3 cellular contexts compared by ENCODE assay signal in the genomic region with DNA sequence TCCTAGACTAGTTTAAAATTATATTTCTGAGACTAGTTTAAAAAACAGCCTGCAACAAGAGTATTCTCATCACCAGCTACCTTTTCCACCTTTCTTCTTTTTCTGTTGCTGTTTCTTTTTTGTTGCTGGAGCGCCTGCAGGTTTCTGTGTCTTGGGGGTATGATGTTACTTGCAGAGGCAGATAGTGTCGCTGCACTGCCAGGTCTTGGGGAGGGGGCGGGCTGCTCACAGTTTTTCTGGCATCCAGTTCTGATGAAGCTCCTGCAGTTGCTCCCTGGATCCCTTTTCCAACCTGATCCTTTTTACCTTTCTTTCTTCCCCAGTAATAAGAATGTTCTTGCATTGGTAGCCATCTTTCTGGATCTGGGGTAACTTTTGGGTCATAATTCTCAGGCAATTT.
A peak's percentile ranks its signal among the peaks of the same experiment; 100 is the strongest.
TF ChIP-seq lines count a peak whose summit lies in the region.

No MANE protein-coding gene starts in this region.

TF ChIP-seq in SK-N-SH, 30 proteins besides CTCF, POLR2A, EP300 and RAD21:
- TF ChIP-seq RFX5 (IDR thresholded peaks at IDR 0.05; ENCODE audit: low read length) (no peak), RXRA (IDR thresholded peaks at IDR 0.05; ENCODE audit: borderline replicate concordance, low read depth) (no peak), EZH2phosphoT487 (IDR thresholded peaks at IDR 0.05; ENCODE audit: borderline replicate concordance, low read depth) (no peak), FOSL2 (IDR thresholded peaks at IDR 0.05; ENCODE audit: borderline replicate concordance, low read depth) (no peak), SIN3A (IDR thresholded peaks at IDR 0.05; ENCODE audit: borderline replicate concordance, low read depth, low read length) (no peak), POLR2AphosphoS5 (IDR thresholded peaks at IDR 0.05; ENCODE audit: low read depth, low read length) (no peak), RCOR1 (IDR thresholded peaks at IDR 0.05; ENCODE audit: low read length) (no peak), SMC3 (IDR thresholded peaks at IDR 0.05; ENCODE audit: low read depth, low read length) (no peak), FOXJ3 (CRISPR knock-in tag; IDR thresholded peaks at IDR 0.05) (no peak), TAF1 (IDR thresholded peaks at IDR 0.05; ENCODE audit: borderline replicate concordance, low read depth, low read length) (no peak), MXI1 (IDR thresholded peaks at IDR 0.05; ENCODE audit: low read depth, low read length) (no peak)
- TF ChIP-seq, protein P1, sequence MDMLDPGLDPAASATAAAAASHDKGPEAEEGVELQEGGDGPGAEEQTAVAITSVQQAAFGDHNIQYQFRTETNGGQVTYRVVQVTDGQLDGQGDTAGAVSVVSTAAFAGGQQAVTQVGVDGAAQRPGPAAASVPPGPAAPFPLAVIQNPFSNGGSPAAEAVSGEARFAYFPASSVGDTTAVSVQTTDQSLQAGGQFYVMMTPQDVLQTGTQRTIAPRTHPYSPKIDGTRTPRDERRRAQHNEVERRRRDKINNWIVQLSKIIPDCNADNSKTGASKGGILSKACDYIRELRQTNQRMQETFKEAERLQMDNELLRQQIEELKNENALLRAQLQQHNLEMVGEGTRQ (IDR thresholded peaks at IDR 0.05; ENCODE audit: borderline replicate concordance, low read depth, low read length): no peak
- TF ChIP-seq, protein P2, sequence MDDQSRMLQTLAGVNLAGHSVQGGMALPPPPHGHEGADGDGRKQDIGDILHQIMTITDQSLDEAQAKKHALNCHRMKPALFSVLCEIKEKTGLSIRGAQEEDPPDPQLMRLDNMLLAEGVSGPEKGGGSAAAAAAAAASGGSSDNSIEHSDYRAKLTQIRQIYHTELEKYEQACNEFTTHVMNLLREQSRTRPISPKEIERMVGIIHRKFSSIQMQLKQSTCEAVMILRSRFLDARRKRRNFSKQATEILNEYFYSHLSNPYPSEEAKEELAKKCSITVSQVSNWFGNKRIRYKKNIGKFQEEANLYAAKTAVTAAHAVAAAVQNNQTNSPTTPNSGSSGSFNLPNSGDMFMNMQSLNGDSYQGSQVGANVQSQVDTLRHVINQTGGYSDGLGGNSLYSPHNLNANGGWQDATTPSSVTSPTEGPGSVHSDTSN (IDR thresholded peaks at IDR 0.05): no peak
- TF ChIP-seq, protein P3, sequence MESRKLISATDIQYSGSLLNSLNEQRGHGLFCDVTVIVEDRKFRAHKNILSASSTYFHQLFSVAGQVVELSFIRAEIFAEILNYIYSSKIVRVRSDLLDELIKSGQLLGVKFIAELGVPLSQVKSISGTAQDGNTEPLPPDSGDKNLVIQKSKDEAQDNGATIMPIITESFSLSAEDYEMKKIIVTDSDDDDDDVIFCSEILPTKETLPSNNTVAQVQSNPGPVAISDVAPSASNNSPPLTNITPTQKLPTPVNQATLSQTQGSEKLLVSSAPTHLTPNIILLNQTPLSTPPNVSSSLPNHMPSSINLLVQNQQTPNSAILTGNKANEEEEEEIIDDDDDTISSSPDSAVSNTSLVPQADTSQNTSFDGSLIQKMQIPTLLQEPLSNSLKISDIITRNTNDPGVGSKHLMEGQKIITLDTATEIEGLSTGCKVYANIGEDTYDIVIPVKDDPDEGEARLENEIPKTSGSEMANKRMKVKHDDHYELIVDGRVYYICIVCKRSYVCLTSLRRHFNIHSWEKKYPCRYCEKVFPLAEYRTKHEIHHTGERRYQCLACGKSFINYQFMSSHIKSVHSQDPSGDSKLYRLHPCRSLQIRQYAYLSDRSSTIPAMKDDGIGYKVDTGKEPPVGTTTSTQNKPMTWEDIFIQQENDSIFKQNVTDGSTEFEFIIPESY (IDR thresholded peaks at IDR 0.05; ENCODE audit: borderline replicate concordance, low read depth): no peak
- TF ChIP-seq, protein P4, sequence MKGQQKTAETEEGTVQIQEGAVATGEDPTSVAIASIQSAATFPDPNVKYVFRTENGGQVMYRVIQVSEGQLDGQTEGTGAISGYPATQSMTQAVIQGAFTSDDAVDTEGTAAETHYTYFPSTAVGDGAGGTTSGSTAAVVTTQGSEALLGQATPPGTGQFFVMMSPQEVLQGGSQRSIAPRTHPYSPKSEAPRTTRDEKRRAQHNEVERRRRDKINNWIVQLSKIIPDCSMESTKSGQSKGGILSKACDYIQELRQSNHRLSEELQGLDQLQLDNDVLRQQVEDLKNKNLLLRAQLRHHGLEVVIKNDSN (IDR thresholded peaks at IDR 0.05; ENCODE audit: borderline replicate concordance, low read depth): no peak

TF ChIP-seq in SK-N-SH treated with all-trans-retinoic acid at 6 μM for 48 hours, 23 proteins besides CTCF, POLR2A, EP300 and RAD21:
- no peak for TF ChIP-seq PATZ1 (CRISPR knock-in tag; IDR thresholded peaks at IDR 0.05; ENCODE audit: borderline replicate concordance)
- TF ChIP-seq ZNF70 (CRISPR knock-in tag; IDR thresholded peaks at IDR 0.05): no peak
- TF ChIP-seq ZFP30 (CRISPR knock-in tag; IDR thresholded peaks at IDR 0.05): no peak
- TF ChIP-seq ZC3H10 (CRISPR knock-in tag; IDR thresholded peaks at IDR 0.05): no peak
- no peak for TF ChIP-seq TOX (CRISPR knock-in tag; IDR thresholded peaks at IDR 0.05; ENCODE audit: borderline replicate concordance)
- TF ChIP-seq ESRRG (CRISPR knock-in tag; IDR thresholded peaks at IDR 0.05): no peak
- TF ChIP-seq OSR1 (CRISPR knock-in tag; IDR thresholded peaks at IDR 0.05): no peak
- no peak for TF ChIP-seq ZNF565 (CRISPR knock-in tag; conservative IDR thresholded peaks at IDR 0.05; ENCODE audit: low read depth)
- TF ChIP-seq, protein P5, sequence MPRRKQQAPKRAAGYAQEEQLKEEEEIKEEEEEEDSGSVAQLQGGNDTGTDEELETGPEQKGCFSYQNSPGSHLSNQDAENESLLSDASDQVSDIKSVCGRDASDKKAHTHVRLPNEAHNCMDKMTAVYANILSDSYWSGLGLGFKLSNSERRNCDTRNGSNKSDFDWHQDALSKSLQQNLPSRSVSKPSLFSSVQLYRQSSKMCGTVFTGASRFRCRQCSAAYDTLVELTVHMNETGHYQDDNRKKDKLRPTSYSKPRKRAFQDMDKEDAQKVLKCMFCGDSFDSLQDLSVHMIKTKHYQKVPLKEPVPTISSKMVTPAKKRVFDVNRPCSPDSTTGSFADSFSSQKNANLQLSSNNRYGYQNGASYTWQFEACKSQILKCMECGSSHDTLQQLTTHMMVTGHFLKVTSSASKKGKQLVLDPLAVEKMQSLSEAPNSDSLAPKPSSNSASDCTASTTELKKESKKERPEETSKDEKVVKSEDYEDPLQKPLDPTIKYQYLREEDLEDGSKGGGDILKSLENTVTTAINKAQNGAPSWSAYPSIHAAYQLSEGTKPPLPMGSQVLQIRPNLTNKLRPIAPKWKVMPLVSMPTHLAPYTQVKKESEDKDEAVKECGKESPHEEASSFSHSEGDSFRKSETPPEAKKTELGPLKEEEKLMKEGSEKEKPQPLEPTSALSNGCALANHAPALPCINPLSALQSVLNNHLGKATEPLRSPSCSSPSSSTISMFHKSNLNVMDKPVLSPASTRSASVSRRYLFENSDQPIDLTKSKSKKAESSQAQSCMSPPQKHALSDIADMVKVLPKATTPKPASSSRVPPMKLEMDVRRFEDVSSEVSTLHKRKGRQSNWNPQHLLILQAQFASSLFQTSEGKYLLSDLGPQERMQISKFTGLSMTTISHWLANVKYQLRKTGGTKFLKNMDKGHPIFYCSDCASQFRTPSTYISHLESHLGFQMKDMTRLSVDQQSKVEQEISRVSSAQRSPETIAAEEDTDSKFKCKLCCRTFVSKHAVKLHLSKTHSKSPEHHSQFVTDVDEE (CRISPR knock-in tag; IDR thresholded peaks at IDR 0.05): no peak

TF ChIP-seq in K562, 482 proteins besides CTCF, POLR2A, EP300 and RAD21:
- peak; percentile 26; the same call in 1 of the 2 replicates for TF ChIP-seq ZNF512 (tag; IDR thresholded peaks at IDR 0.05)
- no peak for TF ChIP-seq ZNF184 (CRISPR knock-in tag; IDR thresholded peaks at IDR 0.05)
TF ChIP-seq in K562: peak in this region for 1.
